2 cellular contexts compared by ENCODE assay signal in genomic region chr16:75095637-75096036, GRCh38.
TF ChIP-seq lines count a peak whose summit lies in the region.

No MANE protein-coding gene starts in this region.

TF ChIP-seq in HEK293, 187 proteins besides CTCF, POLR2A, EP300 and RAD21:
- TF ChIP-seq ZNF677 (tag by site-specific recombination; IDR thresholded peaks at IDR 0.05) (peak; percentile 58), SP2 (tag by site-specific recombination; IDR thresholded peaks at IDR 0.05) (no peak)

TF ChIP-seq in H1, 55 proteins besides CTCF, POLR2A, EP300 and RAD21:
- TF ChIP-seq RNF2 (IDR thresholded peaks at IDR 0.05; ENCODE audit: borderline replicate concordance, low read depth, low read length, missing control alignments, poor library complexity, severe bottlenecking) (peak; percentile 29), BRCA1 (IDR thresholded peaks at IDR 0.05; ENCODE audit: low read depth, low read length) (no peak), CTBP2 (IDR thresholded peaks at IDR 0.05; ENCODE audit: borderline replicate concordance, insufficient read depth, insufficient read length, low read length) (no peak)
